In the genomic region with DNA sequence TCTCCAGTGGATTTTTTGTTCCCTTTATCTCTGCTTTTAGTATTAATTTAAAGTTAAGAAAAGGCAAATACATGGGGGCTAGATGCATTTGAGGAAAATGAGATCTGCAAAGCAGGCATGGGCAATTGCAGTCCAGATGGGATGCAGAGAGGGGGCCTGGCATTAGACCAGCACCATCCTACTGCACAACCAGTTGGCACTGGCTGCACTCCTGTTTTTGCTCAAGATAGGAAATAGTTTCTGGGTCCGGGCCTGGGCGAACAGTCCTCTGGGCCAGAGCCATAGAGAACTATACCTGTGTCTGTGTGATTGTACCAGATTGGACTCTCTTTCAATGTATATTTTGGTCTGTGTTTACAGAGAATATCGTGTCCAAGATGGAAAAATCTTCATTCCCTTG, we compare ENCODE assay signal across 26 cellular contexts.
"Had no signal": no experiment of that assay in that cellular context is flagged by ENCODE, and none has a peak within 500 bp of the region (broad histone marks: within the 10 kb centered on the region; RNA-seq: fewer than 3 reads in every experiment).

No MANE protein-coding gene starts in this region.

- H3K27me3 ChIP-seq: left lung, neutrophil, right atrium auricular region, right lobe of liver, stomach, tibial artery, upper lobe of right lung had no signal

- H3K4me1 ChIP-seq: left lung, lower lobe of right lung, parathyroid adenoma, right atrium auricular region, right lobe of liver, stomach, tibial artery, upper lobe of right lung had no signal

- H3K36me3 ChIP-seq: left lung, neutrophil, right lobe of liver, thoracic aorta, upper lobe of right lung had no signal

- H3K9me3 ChIP-seq: left lung, lower lobe of right lung, neutrophil, right atrium auricular region, right lobe of liver, stomach, thoracic aorta, tibial artery, upper lobe of right lung had no signal

- H3K4me3 ChIP-seq: left lung, lower lobe of right lung, right atrium auricular region, right lobe of liver, smooth muscle cell, stomach, thoracic aorta, tibial artery, upper lobe of right lung had no signal

- H3K9ac ChIP-seq: parathyroid adenoma had no signal

- H2AFZ ChIP-seq: parathyroid adenoma had no signal

- DNase-seq: hypothalamus; immature natural killer cell; kidney; left colon; left lung; lower lobe of right lung; mammary epithelial cell; midbrain; naive thymus-derived CD8-positive, alpha-beta T cell; occipital lobe; right lobe of liver; stimulated activated CD4-positive, alpha-beta T cell treated with anti-CD3 and anti-CD28 coated beads, Interleukin-1b, Interleukin-23, amount 100 ng/mL, for 48 hours; stimulated activated CD4-positive, alpha-beta T cell treated with anti-CD3 and anti-CD28 coated beads, Interleukin-2, amount 100 ng/mL, for 48 hours; stimulated activated CD4-positive, alpha-beta T cell treated with anti-CD3 and anti-CD28 coated beads, Interleukin-4, amount 100 ng/mL, for 4 hours; stimulated activated CD8-positive, alpha-beta memory T cell treated with anti-CD3 and anti-CD28 coated beads, Interleukin-4, amount 100 ng/mL, for 48 hours; stimulated activated naive B cell treated with anti-CD40 and anti-IgM and Interleukin-4, amounts not matched to agents 10 μg/mL and 1 μg/mL and 100 μg/mL, for 72 hours; stimulated activated naive CD8-positive, alpha-beta T cell treated with anti-CD3 and anti-CD28 coated beads, Interleukin-15, Interleukin-2, amounts not matched to agents 100 U/mL and 50 U/mL, for 24 hours; stomach; tibial artery; trophoblast cell; upper lobe of right lung had no signal

- H3K4me2 ChIP-seq: smooth muscle cell had no signal

- H3K27ac ChIP-seq: left lung, lower lobe of right lung, neutrophil, parathyroid adenoma, right atrium auricular region, right lobe of liver, stomach, thoracic aorta, tibial artery, upper lobe of right lung had no signal
